ENCODE assay signal across 19 cellular contexts in genomic region chr1:68015369-68015768, GRCh38. TPM values are rescaled to one million over a fixed set of nuclear protein-coding genes. Genes with fewer than 3 reads are reported as not detected.
"Had no signal": no experiment of that assay in that cellular context is flagged by ENCODE, and none has a peak within 500 bp of the region (broad histone marks: within the 10 kb centered on the region; RNA-seq: fewer than 3 reads in every experiment).

No MANE protein-coding gene starts in this region.

- H3K36me3 Mint-ChIP-seq: activated naive CD4-positive, alpha-beta T cell treated with anti-CD3 and anti-CD28 coated beads, Interleukin-2, amount 50 U/mL, for 72 hours; brain; stimulated activated naive B cell treated with anti-CD40 and anti-IgM and Interleukin-4, amounts not matched to agents 10 μg/mL and 1 μg/mL and 100 μg/mL, for 72 hours had no signal

- H3K27ac ChIP-seq: parathyroid adenoma had no signal

- H3K27me3 Mint-ChIP-seq: activated CD4-positive, alpha-beta T cell treated with anti-CD3 and anti-CD28 coated beads, Interleukin-2, amount 10 ng/mL, durations not matched to agents 24 days and 14 days had no signal

- H3K4me3 Mint-ChIP-seq: activated CD4-positive, alpha-beta T cell treated with anti-CD3 and anti-CD28 coated beads, Interleukin-2, amount 10 ng/mL, durations not matched to agents 24 days and 14 days; activated CD8-positive, alpha-beta T cell treated with anti-CD3 and anti-CD28 coated beads, Interleukin-2, amount 10 ng/mL, durations not matched to agents 7 days and 5 days; activated T-cell treated with anti-CD3 and anti-CD28 coated beads, Interleukin-2, amount 50 U/mL, for 72 hours; brain; stimulated activated naive B cell treated with anti-CD40 and anti-IgM and Interleukin-4, amounts not matched to agents 10 μg/mL and 1 μg/mL and 100 μg/mL, for 72 hours had no signal

- ATAC-seq: activated CD8-positive, alpha-beta T cell treated with anti-CD3 and anti-CD28 coated beads, Interleukin-2, amount 10 ng/mL, durations not matched to agents 7 days and 5 days; activated naive CD4-positive, alpha-beta T cell treated with anti-CD3 and anti-CD28 coated beads, Interleukin-2, amount 50 U/mL, for 72 hours; activated T-cell treated with anti-CD3 and anti-CD28 coated beads, Interleukin-2, amount 50 U/mL, for 72 hours; stimulated activated naive B cell treated with anti-CD40 and anti-IgM and Interleukin-4, amounts not matched to agents 10 μg/mL and 1 μg/mL and 100 μg/mL, for 72 hours had no signal

- H3K9me3 Mint-ChIP-seq: activated CD4-positive, alpha-beta T cell treated with anti-CD3 and anti-CD28 coated beads, Interleukin-2, amount 10 ng/mL, durations not matched to agents 24 days and 14 days; brain; stimulated activated naive B cell treated with anti-CD40 and anti-IgM and Interleukin-4, amounts not matched to agents 10 μg/mL and 1 μg/mL and 100 μg/mL, for 72 hours had no signal

- H3K79me2 ChIP-seq: parathyroid adenoma had no signal

- H3K27ac Mint-ChIP-seq: activated CD4-positive, alpha-beta T cell treated with anti-CD3 and anti-CD28 coated beads, Interleukin-2, amount 10 ng/mL, durations not matched to agents 24 days and 14 days; activated CD8-positive, alpha-beta T cell treated with anti-CD3 and anti-CD28 coated beads, Interleukin-2, amount 10 ng/mL, durations not matched to agents 7 days and 5 days; activated naive CD4-positive, alpha-beta T cell treated with anti-CD3 and anti-CD28 coated beads, Interleukin-2, amount 50 U/mL, for 72 hours; activated T-cell treated with anti-CD3 and anti-CD28 coated beads, Interleukin-2, amount 50 U/mL, for 72 hours; stimulated activated naive B cell treated with anti-CD40 and anti-IgM and Interleukin-4, amounts not matched to agents 10 μg/mL and 1 μg/mL and 100 μg/mL, for 72 hours had no signal

- H3K4me1 Mint-ChIP-seq: activated CD4-positive, alpha-beta T cell treated with anti-CD3 and anti-CD28 coated beads, Interleukin-2, amount 10 ng/mL, durations not matched to agents 24 days and 14 days; stimulated activated naive B cell treated with anti-CD40 and anti-IgM and Interleukin-4, amounts not matched to agents 10 μg/mL and 1 μg/mL and 100 μg/mL, for 72 hours had no signal

- H2AFZ ChIP-seq: parathyroid adenoma had no signal

- DNase-seq: activated CD4-positive, alpha-beta T cell treated with anti-CD3 and anti-CD28 coated beads, Interleukin-2, amount 10 ng/mL, durations not matched to agents 24 days and 14 days; activated CD4-positive, CD25-positive, alpha-beta regulatory T cell; activated CD8-positive, alpha-beta memory T cell treated with anti-CD3 and anti-CD28 coated beads, Interleukin-2, amount 50 U/mL, for 4 hours; activated CD8-positive, alpha-beta T cell treated with anti-CD3 and anti-CD28 coated beads, Interleukin-2, amount 10 ng/mL, durations not matched to agents 7 days and 5 days; activated gamma-delta T cell; activated T-cell treated with anti-CD3 and anti-CD28 coated beads, Interleukin-2, amount 50 U/mL, for 72 hours; amniotic stem cell; effector memory CD4-positive, alpha-beta T cell; head of caudate nucleus; mammary epithelial cell; stimulated activated CD4-positive, alpha-beta T cell treated with anti-CD3 and anti-CD28 coated beads, Interleukin-2, amount 100 ng/mL, for 48 hours; stimulated activated naive B cell treated with anti-CD40 and anti-IgM and Interleukin-4, amounts not matched to agents 10 μg/mL and 1 μg/mL and 100 μg/mL, for 72 hours; substantia nigra; SW 1271; trophoblast cell had no signal

RNA-seq across cellular contexts. Expression of gene DIRAS3, which starts 35.1 kb away (rescaled TPM):
- total RNA-seq: activated CD4-positive, alpha-beta T cell treated with anti-CD3 and anti-CD28 coated beads, Interleukin-2, amount 10 ng/mL, durations not matched to agents 24 days and 14 days; activated CD8-positive, alpha-beta T cell treated with anti-CD3 and anti-CD28 coated beads, Interleukin-2, amount 10 ng/mL, durations not matched to agents 7 days and 5 days; activated naive CD4-positive, alpha-beta T cell treated with anti-CD3 and anti-CD28 coated beads, Interleukin-2, amount 50 U/mL, for 72 hours; T-helper 2 cell treated with Interferon-gamma antibody and Interleukin-4, amounts not matched to agents 100 ng/mL and 5 ng/mL, for 36 hours had no signal
